ENCODE assay signal across 20 cellular contexts in genomic region chr3:189953551-189953950, GRCh38.
A peak's percentile ranks its signal among the peaks of the same experiment; 100 is the strongest.
DNase-seq lines count a peak whose midpoint lies in the region; ATAC-seq and TF ChIP-seq lines count a peak whose summit lies in the region.
"Had no signal": no experiment of that assay in that cellular context is flagged by ENCODE, and none has a peak within 500 bp of the region (broad histone marks: within the 10 kb centered on the region; RNA-seq: fewer than 3 reads in every experiment).

No MANE protein-coding gene starts in this region.

- TF ChIP-seq POLR2A in esophagus squamous epithelium (IDR thresholded peaks at IDR 0.05): no peak

- no peaks in the 10 kb centered on the region for H3K9me3 Mint-ChIP-seq in activated CD4-positive, alpha-beta T cell treated with anti-CD3 and anti-CD28 coated beads, Interleukin-2, amount 10 ng/mL, durations not matched to agents 7 days and 5 days
- H3K9me3 Mint-ChIP-seq: CD8-positive, alpha-beta T cell; IgD-negative memory B cell had no signal

- no peaks in the 10 kb centered on the region for H3K36me3 Mint-ChIP-seq in activated CD4-positive, alpha-beta T cell treated with anti-CD3 and anti-CD28 coated beads, Interleukin-2, amount 10 ng/mL, durations not matched to agents 7 days and 5 days (ENCODE audit: low read depth)
- H3K36me3 Mint-ChIP-seq: CD8-positive, alpha-beta T cell; IgD-negative memory B cell had no signal

- H3K4me3 ChIP-seq in astrocyte of the spinal cord (ENCODE audit: low read depth, low read length) (no peak overlapping the region), esophagus squamous epithelium (no peak overlapping the region), A673 (ENCODE audit: low read depth, low read length, poor library complexity, severe bottlenecking) (no peak overlapping the region)
- H3K4me3 ChIP-seq: A549; BLaER1 treated with 17β-estradiol and CSF1 and Interleukin-3, amounts not matched to agents 10 nM and 100 nM; Peyer's patch had no signal

- peak overlapping the region in 3 of 4 donors; percentile 1 to 86 (median 70) for H3K27ac ChIP-seq in esophagus squamous epithelium
- no peak overlapping the region for H3K27ac ChIP-seq in A673 (ENCODE audit: low read depth, low read length, poor library complexity, severe bottlenecking)
- H3K27ac ChIP-seq: A549; BLaER1 treated with 17β-estradiol and CSF1 and Interleukin-3, amounts not matched to agents 10 nM and 100 nM; HL-60; Peyer's patch had no signal

- H3K27ac Mint-ChIP-seq in activated CD4-positive, alpha-beta T cell treated with anti-CD3 and anti-CD28 coated beads, Interleukin-2, amount 10 ng/mL, durations not matched to agents 7 days and 5 days: no peak overlapping the region
- H3K27ac Mint-ChIP-seq: CD8-positive, alpha-beta T cell; IgD-negative memory B cell had no signal

- H3K27me3 ChIP-seq in esophagus squamous epithelium (no peaks in the 10 kb centered on the region), A673 (replicated peaks; ENCODE audit: insufficient read depth, low read depth, low read length, poor library complexity) (no peaks in the 10 kb centered on the region)
- H3K27me3 ChIP-seq: BLaER1 treated with 17β-estradiol and CSF1 and Interleukin-3, amounts not matched to agents 10 nM and 100 nM; Peyer's patch had no signal

- no TSS peak for BruUV-seq in A673 (replicated peaks; lab: Mats Ljungman, UMichigan)

- TF ChIP-seq CTCF in astrocyte of the spinal cord (IDR thresholded peaks at IDR 0.05; ENCODE audit: low read depth, low read length) (no peak), esophagus squamous epithelium (IDR thresholded peaks at IDR 0.05) (no peak), A673 (conservative IDR thresholded peaks at IDR 0.05; ENCODE audit: low read depth, low read length) (no peak)

- H3K4me1 Mint-ChIP-seq in activated CD4-positive, alpha-beta T cell treated with anti-CD3 and anti-CD28 coated beads, Interleukin-2, amount 10 ng/mL, durations not matched to agents 7 days and 5 days: peaks cover 2% of the 10 kb centered on the region
- H3K4me1 Mint-ChIP-seq: IgD-negative memory B cell had no signal

- POLR2A ChIA-PET in A673 (lab: Charles Lee; ENCODE audit: low non-redundant PET): no interaction called here
- POLR2A ChIA-PET in activated CD4-positive, alpha-beta T cell treated with anti-CD3 and anti-CD28 coated beads, Interleukin-2, amount 10 ng/mL, durations not matched to agents 7 days and 5 days (lab: Charles Lee): no interaction called here

- 35 to 45% methylated on average over 4 of the region's 4 CpGs for WGBS in esophagus squamous epithelium, 2 donors

- peak; percentile 37 for ATAC-seq in sciatic nerve
- ATAC-seq: A549; CD8-positive, alpha-beta T cell; Right ventricle myocardium inferior had no signal

- peaks cover 0 to 46% (median 20%) of the 10 kb centered on the region in 3 donors for H3K4me1 ChIP-seq in esophagus squamous epithelium
- peaks cover 5% of the 10 kb centered on the region for H3K4me1 ChIP-seq in A673 (ENCODE audit: insufficient read depth, low read length, poor library complexity, severe bottlenecking)
- H3K4me1 ChIP-seq: Peyer's patch had no signal

- H3K27me3 Mint-ChIP-seq in activated CD4-positive, alpha-beta T cell treated with anti-CD3 and anti-CD28 coated beads, Interleukin-2, amount 10 ng/mL, durations not matched to agents 7 days and 5 days: peaks cover 4% of the 10 kb centered on the region

- DNase-seq in NCI-H460 (ENCODE audit: extremely low read depth, low read depth) (peak; percentile 95), astrocyte of the spinal cord (ENCODE audit: low read depth, low spot score) (peak; percentile 62), esophagus squamous epithelium (lab: John Stamatoyannopoulos, UW) (no peak), sciatic nerve (ENCODE audit: low spot score) (no peak), A673 (ENCODE audit: low spot score) (no peak), NCI-H1694 (lab: John Stamatoyannopoulos, UW) (no peak), retina (no peak)
- no peak for DNase-seq in activated CD4-positive, alpha-beta T cell treated with anti-CD3 and anti-CD28 coated beads, Interleukin-2, amount 10 ng/mL, durations not matched to agents 7 days and 5 days
- DNase-seq: CD8-positive, alpha-beta T cell; Kasumi-1; NCI-H1092 treated with DMSO at 0.1 percent for 48 hours; NCI-H2081 treated with DMSO at 0.1 percent for 48 hours; NCI-H446 treated with DMSO at 0.1 percent for 48 hours; NK-92 treated with Interleukin-12 subunit alpha and Interleukin-12 subunit beta, amount 100 ng/mL, for 24 hours; Peyer's patch had no signal

- in situ Hi-C loops in astrocyte of the spinal cord (cut with HindIII; ENCODE audit: low sequenced_read_pairs): loop anchor here (25.0 kb wide), 1 partner anchor 259 kb away; no protein-coding TSS in a partner anchor

- H3K9me3 ChIP-seq in esophagus squamous epithelium (no peaks in the 10 kb centered on the region), A673 (ENCODE audit: low read depth, low read length, poor library complexity, severe bottlenecking) (no peaks in the 10 kb centered on the region)
- H3K9me3 ChIP-seq: A549; BLaER1 treated with 17β-estradiol and CSF1 and Interleukin-3, amounts not matched to agents 10 nM and 100 nM; Peyer's patch had no signal

- no peak overlapping the region for H3K4me3 Mint-ChIP-seq in activated CD4-positive, alpha-beta T cell treated with anti-CD3 and anti-CD28 coated beads, Interleukin-2, amount 10 ng/mL, durations not matched to agents 7 days and 5 days
- H3K4me3 Mint-ChIP-seq: CD8-positive, alpha-beta T cell; IgD-negative memory B cell had no signal

- no peaks in the 10 kb centered on the region for H3K36me3 ChIP-seq in esophagus squamous epithelium
- no peaks in the 10 kb centered on the region for H3K36me3 ChIP-seq in A673 (ENCODE audit: insufficient read depth, low read length, poor library complexity, severe bottlenecking)
- H3K36me3 ChIP-seq: BLaER1 treated with 17β-estradiol and CSF1 and Interleukin-3, amounts not matched to agents 10 nM and 100 nM; Peyer's patch had no signal

- CTCF ChIA-PET in A673 (lab: Charles Lee): interaction anchor here (0.7 kb wide), 1 partner anchor 215 kb away, joined by 10 read pairs; no protein-coding TSS in a partner anchor
- CTCF ChIA-PET in activated CD4-positive, alpha-beta T cell treated with anti-CD3 and anti-CD28 coated beads, Interleukin-2, amount 10 ng/mL, durations not matched to agents 7 days and 5 days (lab: Charles Lee): interaction anchor here (0.7 kb wide), 1 partner anchor 685 kb away, joined by 3 read pairs; no protein-coding TSS in a partner anchor

- intact Hi-C loops in esophagus squamous epithelium (cut with DNase I) (no loop called here), sciatic nerve (cut with DNase I) (no loop called here), A673 (cut with micrococcal nuclease; ENCODE audit: unreplicated experiment) (no loop called here)

Comparison
In these comparisons a context has a peak if more than half of its experiments do, and no peak if none do; other contexts are left out.
1. DNase-seq: peak in NCI-H460 (single experiment) and astrocyte of the spinal cord (single experiment); none in esophagus squamous epithelium (single experiment), sciatic nerve (single experiment), A673 (single experiment), activated CD4-positive, alpha-beta T cell treated with anti-CD3 and anti-CD28 coated beads, Interleukin-2, amount 10 ng/mL, durations not matched to agents 7 days and 5 days (single experiment), NCI-H1694 (single experiment) and retina (single experiment).